Comparison of ENCODE assay signal across 10 cellular contexts in the genomic region with DNA sequence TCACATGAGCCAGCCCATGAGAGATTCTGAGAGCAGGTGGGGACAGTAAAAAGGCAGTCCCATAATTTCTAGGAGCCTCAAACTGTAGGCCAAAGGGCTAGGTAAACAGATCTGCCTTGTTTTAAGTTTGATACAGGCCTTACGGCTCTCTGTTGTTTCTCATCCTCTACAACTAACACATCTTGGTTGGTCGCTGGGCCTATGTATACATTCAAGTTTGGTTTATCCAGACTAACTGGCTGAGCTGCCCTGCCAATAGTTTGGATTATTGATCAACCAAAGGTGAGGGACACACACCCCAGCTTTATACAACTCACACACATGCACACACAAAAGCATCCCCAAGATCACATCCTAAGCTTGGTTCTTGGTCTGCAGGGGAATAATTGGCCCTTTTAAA. TPM values are rescaled to one million over a fixed set of nuclear protein-coding genes. Genes with fewer than 3 reads are reported as not detected.
DNase-seq lines count a peak whose midpoint lies in the region; ATAC-seq, FAIRE-seq and TF ChIP-seq lines count a peak whose summit lies in the region.
"Had no signal": no experiment of that assay in that cellular context is flagged by ENCODE, and none has a peak within 500 bp of the region (broad histone marks: within the 10 kb centered on the region; RNA-seq: fewer than 3 reads in every experiment).

No MANE protein-coding gene starts in this region.

- H3K4me3 ChIP-seq in OCI-LY3 (ENCODE audit: low read length) (peak overlapping the region; percentile 95), endocrine pancreas (ENCODE audit: control insufficient read depth, insufficient read depth, low read length) (peak overlapping the region; percentile 89)

- H3K79me2 ChIP-seq in OCI-LY3 (ENCODE audit: low read length) = peaks cover 74% of the 10 kb centered on the region

- CTCF ChIA-PET in CD4-positive, alpha-beta T cell (lab: Charles Lee) = interaction anchor here (1.1 to 2.3 kb wide), 4 partner anchors 28 to 350 kb away, joined by 3 to 5 read pairs (median 4); no protein-coding TSS in a partner anchor

- H3K27me3 ChIP-seq in CD4-positive, alpha-beta T cell (ENCODE audit: control insufficient read depth, insufficient read depth, low read length) = no peaks in the 10 kb centered on the region
- no peaks in the 10 kb centered on the region for H3K27me3 ChIP-seq in OCI-LY3 (ENCODE audit: low read depth, low read length)
- H3K27me3 ChIP-seq in endocrine pancreas (ENCODE audit: control insufficient read depth, insufficient read depth, low read length) = no peaks in the 10 kb centered on the region

- peaks cover 22% of the 10 kb centered on the region for H3K36me3 ChIP-seq in OCI-LY3 (replicated peaks; ENCODE audit: low read depth, low read length)
- no peaks in the 10 kb centered on the region for H3K36me3 ChIP-seq in endocrine pancreas (ENCODE audit: control insufficient read depth, insufficient read depth, low read length)

- peaks cover 33% of the 10 kb centered on the region for H3K4me1 ChIP-seq in OCI-LY3 (ENCODE audit: low read length)
- H3K4me1 ChIP-seq in endocrine pancreas (ENCODE audit: control insufficient read depth, insufficient read depth, low read length) = peaks cover 15% of the 10 kb centered on the region

- no peaks in the 10 kb centered on the region for H3K9me3 ChIP-seq in CD4-positive, alpha-beta T cell (ENCODE audit: control insufficient read depth, low read length)
- H3K9me3 ChIP-seq in OCI-LY3 (ENCODE audit: insufficient read depth, low read length) = no peaks in the 10 kb centered on the region
- no peaks in the 10 kb centered on the region for H3K9me3 ChIP-seq in endocrine pancreas (ENCODE audit: control insufficient read depth, low read length)

- FAIRE-seq in frontal cortex (lab: Jason Lieb, UNC) = no peak

- H3K9me3 Mint-ChIP-seq in CD4-positive, alpha-beta T cell = no peaks in the 10 kb centered on the region
- H3K9me3 Mint-ChIP-seq in osteocyte (ENCODE audit: unreplicated experiment) = no peaks in the 10 kb centered on the region
- no peaks in the 10 kb centered on the region for H3K9me3 Mint-ChIP-seq in mesothelial cell of epicardium

- peaks cover 69% of the 10 kb centered on the region for H3K36me3 Mint-ChIP-seq in CD4-positive, alpha-beta T cell (ENCODE audit: low read depth)
- H3K36me3 Mint-ChIP-seq in osteocyte (ENCODE audit: unreplicated experiment) = peaks cover 7% of the 10 kb centered on the region
- H3K36me3 Mint-ChIP-seq in mesothelial cell of epicardium = peaks cover 5% of the 10 kb centered on the region

- H3K9ac ChIP-seq in OCI-LY3 (ENCODE audit: low read length) (peak overlapping the region; percentile 96; the same call in 1 of the 2 replicates), endocrine pancreas (ENCODE audit: control insufficient read depth, insufficient read depth, low read length) (no peak overlapping the region)

- no peak for DNase-seq in CD4-positive, alpha-beta T cell
- DNase-seq in osteocyte (ENCODE audit: extremely low spot score, unreplicated experiment) (no peak), frontal cortex (ENCODE audit: low spot score in 2 of 2) (no peak), NCI-H1694 treated with DMSO at 0.1 percent for 48 hours (lab: John Stamatoyannopoulos, UW) (no peak), mesothelial cell of epicardium (ENCODE audit: low spot score in 2 of 2, unreplicated experiment in 2 of 2) (no peak)
- DNase-seq: left colon, NCI-H524 had no signal

- TF ChIP-seq CTCF in CD4-positive, alpha-beta T cell (IDR thresholded peaks at IDR 0.05) = no peak
- TF ChIP-seq CTCF in OCI-LY3 (IDR thresholded peaks at IDR 0.05; ENCODE audit: low read depth, low read length) (no peak), osteocyte (IDR thresholded peaks at IDR 0.05) (no peak), mesothelial cell of epicardium (IDR thresholded peaks at IDR 0.05; ENCODE audit: unreplicated experiment) (no peak)

- ATAC-seq in CD4-positive, alpha-beta T cell (ENCODE audit: poor library complexity) = no peak
- ATAC-seq in HG03521 (IDR thresholded peaks at IDR 0.05; ENCODE audit: unreplicated experiment) = no peak
- ATAC-seq: left colon had no signal

- H3K27ac Mint-ChIP-seq in CD4-positive, alpha-beta T cell = peak overlapping the region; percentile 88
- peak overlapping the region; percentile 61 for H3K27ac Mint-ChIP-seq in osteocyte (ENCODE audit: unreplicated experiment)
- no peak overlapping the region for H3K27ac Mint-ChIP-seq in mesothelial cell of epicardium

- POLR2A ChIA-PET in CD4-positive, alpha-beta T cell (lab: Charles Lee) = interaction anchor here (0.9 to 7.0 kb wide), 5 partner anchors 23 to 351 kb away, joined by 6 to 146 read pairs (median 72); partner anchors contain the start of genes EIF2A, ERICH6, SELENOT and SERP1

- peak overlapping the region; percentile 40 for H3K27ac ChIP-seq in CD4-positive, alpha-beta T cell (ENCODE audit: low read depth, low read length)
- peak overlapping the region; percentile 89 for H3K27ac ChIP-seq in OCI-LY3 (ENCODE audit: low read length)

- H3K4me1 Mint-ChIP-seq in CD4-positive, alpha-beta T cell (ENCODE audit: low read depth) = peaks cover 73% of the 10 kb centered on the region
- H3K4me1 Mint-ChIP-seq in osteocyte (ENCODE audit: unreplicated experiment) = peaks cover 58% of the 10 kb centered on the region
- H3K4me1 Mint-ChIP-seq in mesothelial cell of epicardium = peaks cover 30% of the 10 kb centered on the region

- no peak overlapping the region for H2AFZ ChIP-seq in OCI-LY3 (ENCODE audit: low read depth, low read length)

- H4K20me1 ChIP-seq in OCI-LY3 (ENCODE audit: insufficient read depth, low read length) = peaks cover 57% of the 10 kb centered on the region

- H3K4me3 Mint-ChIP-seq in CD4-positive, alpha-beta T cell = peak overlapping the region; percentile 94
- H3K4me3 Mint-ChIP-seq in osteocyte (ENCODE audit: unreplicated experiment) (peak overlapping the region; percentile 89), mesothelial cell of epicardium (no peak overlapping the region)

- intact Hi-C loops in CD4-positive, alpha-beta T cell (cut with DNase I, micrococcal nuclease) = loop anchor here (2.0 to 10.0 kb wide), 8 partner anchors 21 to 1635 kb away; partner anchors contain the start of genes ERICH6 (in 1 of the 2), HPS3 (in 1 of the 2), PFN2 (in 1 of the 2) and RNF13 (in 1 of the 2)

- no peaks in the 10 kb centered on the region for H3K27me3 Mint-ChIP-seq in CD4-positive, alpha-beta T cell
- H3K27me3 Mint-ChIP-seq in osteocyte (ENCODE audit: unreplicated experiment) (no peaks in the 10 kb centered on the region), mesothelial cell of epicardium (ENCODE audit: low read depth) (no peaks in the 10 kb centered on the region)

- peak overlapping the region; percentile 91 for H3K4me2 ChIP-seq in OCI-LY3 (ENCODE audit: low read length)

RNA-seq across cellular contexts. Expression of gene SIAH2, which starts 3.0 kb away (rescaled TPM):
- 10 to 100 TPM; 73.7 to 76.1 TPM for total RNA-seq in CD4-positive, alpha-beta T cell
- total RNA-seq in osteocyte = 26.9 and 27.6 TPM in 2 replicates
- 22.8 TPM for total RNA-seq in frontal cortex
- 9.5 to 12.6 TPM (median 10.5 TPM) in 3 replicates for total RNA-seq in mesothelial cell of epicardium

RNA-seq across cellular contexts. Expression of gene ERICH6, which starts 56.2 kb away (rescaled TPM):
- total RNA-seq in CD4-positive, alpha-beta T cell = not detected
- total RNA-seq in osteocyte (0.83 TPM in 1 of 2 replicates, not detected in the other), frontal cortex (under 0.01 TPM), mesothelial cell of epicardium (0.24 to 0.68 TPM (median 0.65 TPM) in 3 replicates)
- total RNA-seq: left colon had no signal
